Comparison of ENCODE assay signal across 2 cellular contexts in the genomic region with DNA sequence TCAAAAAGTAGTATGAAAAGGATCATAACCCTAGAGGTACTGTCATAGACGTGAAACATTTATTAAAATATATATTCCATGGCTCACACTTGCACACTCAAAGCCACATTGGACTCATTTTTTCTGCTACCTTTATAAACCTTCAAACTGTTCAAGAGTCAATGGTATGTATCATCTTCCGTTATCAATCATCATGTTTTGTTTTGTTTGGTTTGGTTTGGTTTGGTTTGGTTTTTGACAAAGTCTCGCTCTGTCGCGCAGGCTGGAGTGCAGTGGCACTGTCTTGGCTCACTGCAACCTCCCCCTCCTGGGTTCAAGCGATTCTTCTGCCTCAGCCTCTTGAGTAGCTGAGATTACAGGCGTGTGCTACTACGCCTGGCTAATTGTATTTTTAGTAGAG.
TF ChIP-seq lines count a peak whose summit lies in the region.

No MANE protein-coding gene starts in this region.

TF ChIP-seq in GM12878, 131 proteins besides CTCF, POLR2A, EP300 and RAD21 (continued from another document):
- TF ChIP-seq, protein P1, sequence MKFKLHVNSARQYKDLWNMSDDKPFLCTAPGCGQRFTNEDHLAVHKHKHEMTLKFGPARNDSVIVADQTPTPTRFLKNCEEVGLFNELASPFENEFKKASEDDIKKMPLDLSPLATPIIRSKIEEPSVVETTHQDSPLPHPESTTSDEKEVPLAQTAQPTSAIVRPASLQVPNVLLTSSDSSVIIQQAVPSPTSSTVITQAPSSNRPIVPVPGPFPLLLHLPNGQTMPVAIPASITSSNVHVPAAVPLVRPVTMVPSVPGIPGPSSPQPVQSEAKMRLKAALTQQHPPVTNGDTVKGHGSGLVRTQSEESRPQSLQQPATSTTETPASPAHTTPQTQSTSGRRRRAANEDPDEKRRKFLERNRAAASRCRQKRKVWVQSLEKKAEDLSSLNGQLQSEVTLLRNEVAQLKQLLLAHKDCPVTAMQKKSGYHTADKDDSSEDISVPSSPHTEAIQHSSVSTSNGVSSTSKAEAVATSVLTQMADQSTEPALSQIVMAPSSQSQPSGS (IDR thresholded peaks at IDR 0.05; ENCODE audit: low read length), result no peak; the same call in 1 of the 2 replicates
- TF ChIP-seq ZNF384 (IDR thresholded peaks at IDR 0.05; ENCODE audit: borderline replicate concordance, low read depth, low read length) (no peak), NFIC (IDR thresholded peaks at IDR 0.05; ENCODE audit: low read depth, low read length) (peak; percentile 32; the same call in 1 of the 2 replicates), PAX5 (IDR thresholded peaks at IDR 0.05; ENCODE audit: borderline replicate concordance, low read depth, low read length) (peak; percentile 78; the same call in 1 of the 2 replicates), ZNF24 (IDR thresholded peaks at IDR 0.05) (no peak), HDGF (IDR thresholded peaks at IDR 0.05) (peak; percentile 45; the same call in 1 of the 2 replicates), SMARCA5 (IDR thresholded peaks at IDR 0.05) (0 out of 2 replicates have a peak, but pooled peaks have one; percentile 28), JUNB (IDR thresholded peaks at IDR 0.05) (peak; percentile 39; the same call in 1 of the 2 replicates), BHLHE40 (IDR thresholded peaks at IDR 0.05; ENCODE audit: borderline replicate concordance in 1 of 2, low read depth in 2 of 2, low read length in 1 of 2) (0 out of 4 replicates have a peak, but pooled peaks of 1 of the 2 experiments have one; percentile 6), SIX5 (IDR thresholded peaks at IDR 0.05; ENCODE audit: low read depth, low read length, severe bottlenecking) (no peak), YY1 (IDR thresholded peaks at IDR 0.05; ENCODE audit: low read depth, low read length) (no peak), RUNX3 (IDR thresholded peaks at IDR 0.05; ENCODE audit: low read length) (peak; percentile 60), NBN (IDR thresholded peaks at IDR 0.05) (0 out of 2 replicates have a peak, but pooled peaks have one; percentile 16)

TF ChIP-seq in neural cell, 6 proteins besides CTCF, POLR2A, EP300 and RAD21 (continued from another document):
- no peak for TF ChIP-seq SMC3 (conservative IDR thresholded peaks at IDR 0.05; ENCODE audit: poor library complexity)
- no peak for TF ChIP-seq EZH2 (IDR thresholded peaks at IDR 0.05; ENCODE audit: borderline replicate concordance, insufficient read depth, low read length, poor library complexity, severe bottlenecking)
- TF ChIP-seq, protein P2, sequence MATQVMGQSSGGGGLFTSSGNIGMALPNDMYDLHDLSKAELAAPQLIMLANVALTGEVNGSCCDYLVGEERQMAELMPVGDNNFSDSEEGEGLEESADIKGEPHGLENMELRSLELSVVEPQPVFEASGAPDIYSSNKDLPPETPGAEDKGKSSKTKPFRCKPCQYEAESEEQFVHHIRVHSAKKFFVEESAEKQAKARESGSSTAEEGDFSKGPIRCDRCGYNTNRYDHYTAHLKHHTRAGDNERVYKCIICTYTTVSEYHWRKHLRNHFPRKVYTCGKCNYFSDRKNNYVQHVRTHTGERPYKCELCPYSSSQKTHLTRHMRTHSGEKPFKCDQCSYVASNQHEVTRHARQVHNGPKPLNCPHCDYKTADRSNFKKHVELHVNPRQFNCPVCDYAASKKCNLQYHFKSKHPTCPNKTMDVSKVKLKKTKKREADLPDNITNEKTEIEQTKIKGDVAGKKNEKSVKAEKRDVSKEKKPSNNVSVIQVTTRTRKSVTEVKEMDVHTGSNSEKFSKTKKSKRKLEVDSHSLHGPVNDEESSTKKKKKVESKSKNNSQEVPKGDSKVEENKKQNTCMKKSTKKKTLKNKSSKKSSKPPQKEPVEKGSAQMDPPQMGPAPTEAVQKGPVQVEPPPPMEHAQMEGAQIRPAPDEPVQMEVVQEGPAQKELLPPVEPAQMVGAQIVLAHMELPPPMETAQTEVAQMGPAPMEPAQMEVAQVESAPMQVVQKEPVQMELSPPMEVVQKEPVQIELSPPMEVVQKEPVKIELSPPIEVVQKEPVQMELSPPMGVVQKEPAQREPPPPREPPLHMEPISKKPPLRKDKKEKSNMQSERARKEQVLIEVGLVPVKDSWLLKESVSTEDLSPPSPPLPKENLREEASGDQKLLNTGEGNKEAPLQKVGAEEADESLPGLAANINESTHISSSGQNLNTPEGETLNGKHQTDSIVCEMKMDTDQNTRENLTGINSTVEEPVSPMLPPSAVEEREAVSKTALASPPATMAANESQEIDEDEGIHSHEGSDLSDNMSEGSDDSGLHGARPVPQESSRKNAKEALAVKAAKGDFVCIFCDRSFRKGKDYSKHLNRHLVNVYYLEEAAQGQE (IDR thresholded peaks at IDR 0.05; ENCODE audit: borderline replicate concordance), result no peak
- TF ChIP-seq TAF1 (IDR thresholded peaks at IDR 0.05; ENCODE audit: low read depth), result no peak
- no peak for TF ChIP-seq MXI1 (conservative IDR thresholded peaks at IDR 0.05; ENCODE audit: poor library complexity, severe bottlenecking)
